In the genomic region with DNA sequence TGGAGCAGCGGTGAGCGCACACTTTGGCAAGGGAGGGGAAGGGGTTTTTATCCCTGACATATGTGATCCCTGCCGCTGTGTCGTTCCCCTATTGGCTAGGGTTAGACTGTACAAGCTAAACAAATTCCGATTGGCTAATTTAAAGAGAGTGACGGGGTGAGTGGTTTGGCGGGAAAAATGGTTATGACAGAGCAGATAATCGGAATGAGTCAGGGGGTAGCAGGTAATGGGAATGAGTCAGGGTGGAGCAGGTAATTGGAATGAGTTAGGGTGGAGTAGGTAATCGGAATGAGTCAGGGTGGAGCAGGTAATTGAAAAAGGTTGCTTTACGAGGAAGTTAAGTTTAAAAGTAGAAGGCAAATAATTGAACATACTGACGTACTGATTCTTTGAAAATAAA, we compare ENCODE assay signal across 6 cellular contexts.
DNase-seq lines count a peak whose midpoint lies in the region; ATAC-seq and TF ChIP-seq lines count a peak whose summit lies in the region.
"Not testable (repeated sequence)": the region's sequence is repeated elsewhere in the genome, so short reads cannot be mapped to it uniquely, and the experiment has no call there.

No MANE protein-coding gene starts in this region.

- not testable (repeated sequence) for DNase-seq in Panc1 (ENCODE audit: low read depth, low spot score); stimulated activated naive B cell treated with anti-CD40 and anti-IgM and Interleukin-4, amounts not matched to agents 10 μg/mL and 1 μg/mL and 100 μg/mL, for 72 hours
- peak; percentile 34 for DNase-seq in mammary epithelial cell
- peak; percentile 71 for DNase-seq in epithelial cell of esophagus (ENCODE audit: low read depth)
- DNase-seq in islet precursor cell = peak; percentile 65

- CTCF ChIA-PET in HEK293 (lab: Yijun Ruan, JAX); Panc1 (lab: Charles Lee); mammary epithelial cell (lab: Charles Lee; ENCODE audit: low non-redundant PET): not testable (repeated sequence)

- H3K79me2 ChIP-seq in mammary epithelial cell (ENCODE audit: insufficient read depth, low read length) = not testable (repeated sequence)

- in situ Hi-C loops in Panc1 (cut with HindIII; ENCODE audit: low pct_unique_long_range_greater_than_20kb, low sequenced_read_pairs); mammary epithelial cell (cut with MboI; ENCODE audit: low sequenced_read_pairs in 2 of 2): not testable (repeated sequence)

- not testable (repeated sequence) for H3K9me3 Mint-ChIP-seq in stimulated activated naive B cell treated with anti-CD40 and anti-IgM and Interleukin-4, amounts not matched to agents 10 μg/mL and 1 μg/mL and 100 μg/mL, for 72 hours

- intact Hi-C loops in Panc1 (cut with micrococcal nuclease; ENCODE audit: unreplicated experiment) = not testable (repeated sequence)
- intact Hi-C loops in mammary epithelial cell (cut with micrococcal nuclease) = loop anchor here (5.0 to 10.0 kb wide), 3 partner anchors 81 to 164 kb away; no protein-coding TSS in a partner anchor

- not testable (repeated sequence) for H3K9ac ChIP-seq in mammary epithelial cell (ENCODE audit: insufficient read depth, low read length)

- H3K36me3 ChIP-seq in HEK293 (ENCODE audit: control insufficient read depth in 2 of 2, insufficient read depth in 1 of 2, low read length in 2 of 2); Panc1 (ENCODE audit: control insufficient read depth, insufficient read depth, low read length); mammary epithelial cell (ENCODE audit: insufficient read depth, low read length): not testable (repeated sequence)

- H3K9me3 ChIP-seq in HEK293 (ENCODE audit: control insufficient read depth, insufficient read depth, low read depth, low read length); Panc1 (ENCODE audit: control insufficient read depth, insufficient read depth, low read depth, low read length); mammary epithelial cell (replicated peaks; ENCODE audit: insufficient read depth, low read length): not testable (repeated sequence)

- H3K27ac Mint-ChIP-seq in stimulated activated naive B cell treated with anti-CD40 and anti-IgM and Interleukin-4, amounts not matched to agents 10 μg/mL and 1 μg/mL and 100 μg/mL, for 72 hours = peak overlapping the region; percentile 27

- not testable (repeated sequence) for H3K4me1 Mint-ChIP-seq in stimulated activated naive B cell treated with anti-CD40 and anti-IgM and Interleukin-4, amounts not matched to agents 10 μg/mL and 1 μg/mL and 100 μg/mL, for 72 hours

- WGBS in mammary epithelial cell (ENCODE audit: low coverage, missing lambda C conversion rate) = 96% methylated on average over 11 of the region's 11 CpGs

- not testable (repeated sequence) for H3K36me3 Mint-ChIP-seq in stimulated activated naive B cell treated with anti-CD40 and anti-IgM and Interleukin-4, amounts not matched to agents 10 μg/mL and 1 μg/mL and 100 μg/mL, for 72 hours

- POLR2A ChIA-PET in HEK293 (lab: Yijun Ruan, JAX); Panc1 (lab: Charles Lee): not testable (repeated sequence)

- not testable (repeated sequence) for H3K27me3 Mint-ChIP-seq in stimulated activated naive B cell treated with anti-CD40 and anti-IgM and Interleukin-4, amounts not matched to agents 10 μg/mL and 1 μg/mL and 100 μg/mL, for 72 hours

- TF ChIP-seq CTCF in HEK293 (tag by site-specific recombination; IDR thresholded peaks at IDR 0.05); Panc1 (IDR thresholded peaks at IDR 0.05); mammary epithelial cell (conservative IDR thresholded peaks at IDR 0.05 in 1 of 2, IDR thresholded peaks at IDR 0.05 in 1 of 2; ENCODE audit: extremely low read depth in 1 of 2, insufficient read depth in 1 of 2, low read depth in 1 of 2, low read length in 2 of 2); epithelial cell of esophagus (IDR thresholded peaks at IDR 0.05; ENCODE audit: insufficient read depth, low read depth, low read length, missing control alignments): not testable (repeated sequence)

- H2AFZ ChIP-seq in mammary epithelial cell (ENCODE audit: low read depth, low read length) = not testable (repeated sequence)

- not testable (repeated sequence) for BruUV-seq in Panc1 (replicated peaks; lab: Mats Ljungman, UMichigan); mammary epithelial cell (replicated peaks; lab: Mats Ljungman, UMichigan)

- H3K4me1 ChIP-seq in HEK293 (ENCODE audit: control insufficient read depth, insufficient read depth, low read length) (peaks cover 18% of the 10 kb centered on the region), Panc1 (ENCODE audit: control insufficient read depth, insufficient read depth, low read length) (peaks cover 23% of the 10 kb centered on the region), mammary epithelial cell (ENCODE audit: insufficient read depth, low read length) (peaks cover 20% of the 10 kb centered on the region)

- H3K4me3 Mint-ChIP-seq in stimulated activated naive B cell treated with anti-CD40 and anti-IgM and Interleukin-4, amounts not matched to agents 10 μg/mL and 1 μg/mL and 100 μg/mL, for 72 hours = not testable (repeated sequence)

- not testable (repeated sequence) for H3K4me3 ChIP-seq in HEK293 (ENCODE audit: low read depth, low read length); Panc1 (ENCODE audit: low read depth in 2 of 2, low read length in 2 of 2); mammary epithelial cell (replicated peaks in 1 of 3; ENCODE audit: insufficient read depth in 1 of 3, low read depth in 2 of 3, low read length in 3 of 3); epithelial cell of esophagus (ENCODE audit: low read length)

- not testable (repeated sequence) for ATAC-seq in Panc1; stimulated activated naive B cell treated with anti-CD40 and anti-IgM and Interleukin-4, amounts not matched to agents 10 μg/mL and 1 μg/mL and 100 μg/mL, for 72 hours (replicated peaks)

- dilution Hi-C loops in mammary epithelial cell (cut with HindIII; ENCODE audit: low sequenced_read_pairs) = not testable (repeated sequence)

- H3K27ac ChIP-seq in HEK293 (ENCODE audit: extremely low read depth, low read depth, low read length); mammary epithelial cell (ENCODE audit: insufficient read depth, low read depth, low read length): not testable (repeated sequence)
- H3K27ac ChIP-seq in Panc1 (ENCODE audit: low read length) = peak overlapping the region; percentile 0; the same call in 1 of the 2 replicates

- not testable (repeated sequence) for H3K27me3 ChIP-seq in Panc1 (ENCODE audit: control insufficient read depth, insufficient read depth, low read length); mammary epithelial cell (ENCODE audit: insufficient read depth, low read length)

- not testable (repeated sequence) for H4K20me1 ChIP-seq in mammary epithelial cell (ENCODE audit: insufficient read depth, low read length)

- H3K4me2 ChIP-seq in mammary epithelial cell (ENCODE audit: insufficient read depth, low read depth, low read length) = not testable (repeated sequence)

TF ChIP-seq in HEK293, 187 proteins besides CTCF, POLR2A, EP300 and RAD21:
- TF ChIP-seq, protein P1, sequence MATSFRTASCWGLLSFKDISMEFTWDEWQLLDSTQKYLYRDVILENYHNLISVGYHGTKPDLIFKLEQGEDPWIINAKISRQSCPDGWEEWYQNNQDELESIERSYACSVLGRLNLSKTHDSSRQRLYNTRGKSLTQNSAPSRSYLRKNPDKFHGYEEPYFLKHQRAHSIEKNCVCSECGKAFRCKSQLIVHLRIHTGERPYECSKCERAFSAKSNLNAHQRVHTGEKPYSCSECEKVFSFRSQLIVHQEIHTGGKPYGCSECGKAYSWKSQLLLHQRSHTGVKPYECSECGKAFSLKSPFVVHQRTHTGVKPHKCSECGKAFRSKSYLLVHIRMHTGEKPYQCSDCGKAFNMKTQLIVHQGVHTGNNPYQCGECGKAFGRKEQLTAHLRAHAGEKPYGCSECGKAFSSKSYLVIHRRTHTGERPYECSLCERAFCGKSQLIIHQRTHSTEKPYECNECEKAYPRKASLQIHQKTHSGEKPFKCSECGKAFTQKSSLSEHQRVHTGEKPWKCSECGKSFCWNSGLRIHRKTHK (tag by site-specific recombination; IDR thresholded peaks at IDR 0.05) = 0 out of 2 replicates have a peak, but pooled peaks have one; percentile 33
- TF ChIP-seq ZNF223 (tag by site-specific recombination; IDR thresholded peaks at IDR 0.05) (peak; percentile 93), KLF1 (tag by site-specific recombination; IDR thresholded peaks at IDR 0.05) (peak; percentile 43; the same call in 1 of the 2 replicates)
TF ChIP-seq in HEK293: peak in this region for 3; not testable (repeated sequence) for 184.
